ENCODE assay signal across 31 cellular contexts in genomic region chr12:106499628-106500027, GRCh38.
"Had no signal": no experiment of that assay in that cellular context is flagged by ENCODE, and none has a peak within 500 bp of the region (broad histone marks: within the 10 kb centered on the region; RNA-seq: fewer than 3 reads in every experiment).

No MANE protein-coding gene starts in this region.

- H3K4me1 Mint-ChIP-seq: stimulated activated memory B cell treated with anti-CD40 and anti-IgM and Interleukin-4, amounts not matched to agents 10 μg/mL and 1 μg/mL and 100 μg/mL, for 72 hours had no signal

- H3K4me2 ChIP-seq: neural progenitor cell, smooth muscle cell had no signal

- H3K27me3 ChIP-seq: neural progenitor cell, ovary, spleen, suprapubic skin, testis, tibial artery, transverse colon, upper lobe of right lung, uterus had no signal

- H3K36me3 ChIP-seq: neural progenitor cell, ovary, uterus had no signal

- H3K9me3 Mint-ChIP-seq: natural killer cell; nephron; neural progenitor cell; stimulated activated memory B cell treated with anti-CD40 and anti-IgM and Interleukin-4, amounts not matched to agents 10 μg/mL and 1 μg/mL and 100 μg/mL, for 72 hours; stimulated activated naive CD8-positive, alpha-beta T cell treated with anti-CD3 and anti-CD28 coated beads, Interleukin-15, amount 100 ng/mL, for 72 hours; type B pancreatic cell had no signal

- ATAC-seq: natural killer cell; psoas muscle; right cardiac atrium; sciatic nerve; stimulated activated memory B cell treated with anti-CD40 and anti-IgM and Interleukin-4, amounts not matched to agents 10 μg/mL and 1 μg/mL and 100 μg/mL, for 72 hours; stimulated activated naive CD8-positive, alpha-beta T cell treated with anti-CD3 and anti-CD28 coated beads, Interleukin-15, amount 100 ng/mL, for 72 hours; stimulated activated naive CD8-positive, alpha-beta T cell treated with anti-CD3 and anti-CD28 coated beads, Interleukin-15, Interleukin-2, amounts not matched to agents 100 U/mL and 50 U/mL, for 24 hours; upper lobe of right lung had no signal

- H3K4me1 ChIP-seq: parathyroid adenoma, psoas muscle, spleen, suprapubic skin, testis, tibial artery, transverse colon, upper lobe of right lung, uterus had no signal

- H2AFZ ChIP-seq: neural progenitor cell, parathyroid adenoma had no signal

- H3K27me3 Mint-ChIP-seq: progenitor cell of endocrine pancreas; stimulated activated memory B cell treated with anti-CD40 and anti-IgM and Interleukin-4, amounts not matched to agents 10 μg/mL and 1 μg/mL and 100 μg/mL, for 72 hours; stimulated activated naive CD8-positive, alpha-beta T cell treated with anti-CD3 and anti-CD28 coated beads, Interleukin-15, amount 100 ng/mL, for 72 hours; type B pancreatic cell had no signal

- DNase-seq: natural killer cell; occipital lobe; ovary; posterior cingulate gyrus; psoas muscle; right cardiac atrium; spleen; stimulated activated CD4-positive, alpha-beta T cell treated with anti-CD3 and anti-CD28 coated beads, Interleukin-12 subunit alpha, Interleukin-12 subunit beta, amount 100 ng/mL, for 4 hours; stimulated activated CD4-positive, alpha-beta T cell treated with anti-CD3 and anti-CD28 coated beads, Interleukin-1b, Interleukin-23, amount 100 ng/mL, for 48 hours; stimulated activated CD4-positive, alpha-beta T cell treated with anti-CD3 and anti-CD28 coated beads, Interleukin-4, amount 100 ng/mL, for 1 hour; stimulated activated CD4-positive, alpha-beta T cell treated with anti-CD3 and anti-CD28 coated beads, Interleukin-4, amount 100 ng/mL, for 4 hours; stimulated activated CD8-positive, alpha-beta memory T cell treated with anti-CD3 and anti-CD28 coated beads, Interleukin-4, amount 100 ng/mL, for 48 hours; stimulated activated naive CD4-positive, alpha-beta T cell; stimulated activated naive CD8-positive, alpha-beta T cell treated with anti-CD3 and anti-CD28 coated beads, Interleukin-15, amount 100 ng/mL, for 72 hours; stimulated activated naive CD8-positive, alpha-beta T cell treated with anti-CD3 and anti-CD28 coated beads, Interleukin-15, Interleukin-2, amounts not matched to agents 100 U/mL and 50 U/mL, for 24 hours; substantia nigra; testis; tibial artery; transverse colon; upper lobe of right lung; uterus had no signal

- H3K9ac ChIP-seq: neural progenitor cell, parathyroid adenoma had no signal

- H3K9me3 ChIP-seq: ovary, psoas muscle, spleen, suprapubic skin, testis, tibial artery, transverse colon, upper lobe of right lung, uterus had no signal

- H3K4me3 Mint-ChIP-seq: natural killer cell; nephron; neural progenitor cell; stimulated activated memory B cell treated with anti-CD40 and anti-IgM and Interleukin-4, amounts not matched to agents 10 μg/mL and 1 μg/mL and 100 μg/mL, for 72 hours; stimulated activated naive CD8-positive, alpha-beta T cell treated with anti-CD3 and anti-CD28 coated beads, Interleukin-15, amount 100 ng/mL, for 72 hours; type B pancreatic cell had no signal

- H3K27ac ChIP-seq: neural progenitor cell, ovary, parathyroid adenoma, psoas muscle, skin epidermis, spleen, suprapubic skin, testis, tibial artery, transverse colon, upper lobe of right lung, uterus had no signal

- H3K4me3 ChIP-seq: neural progenitor cell, ovary, psoas muscle, skin epidermis, smooth muscle cell, spleen, suprapubic skin, testis, tibial artery, transverse colon, upper lobe of right lung, uterus had no signal

- H3K27ac Mint-ChIP-seq: natural killer cell; nephron; neural progenitor cell; progenitor cell of endocrine pancreas; stimulated activated memory B cell treated with anti-CD40 and anti-IgM and Interleukin-4, amounts not matched to agents 10 μg/mL and 1 μg/mL and 100 μg/mL, for 72 hours; type B pancreatic cell had no signal
